Comparison of ENCODE assay signal across 22 cellular contexts in the genomic region with DNA sequence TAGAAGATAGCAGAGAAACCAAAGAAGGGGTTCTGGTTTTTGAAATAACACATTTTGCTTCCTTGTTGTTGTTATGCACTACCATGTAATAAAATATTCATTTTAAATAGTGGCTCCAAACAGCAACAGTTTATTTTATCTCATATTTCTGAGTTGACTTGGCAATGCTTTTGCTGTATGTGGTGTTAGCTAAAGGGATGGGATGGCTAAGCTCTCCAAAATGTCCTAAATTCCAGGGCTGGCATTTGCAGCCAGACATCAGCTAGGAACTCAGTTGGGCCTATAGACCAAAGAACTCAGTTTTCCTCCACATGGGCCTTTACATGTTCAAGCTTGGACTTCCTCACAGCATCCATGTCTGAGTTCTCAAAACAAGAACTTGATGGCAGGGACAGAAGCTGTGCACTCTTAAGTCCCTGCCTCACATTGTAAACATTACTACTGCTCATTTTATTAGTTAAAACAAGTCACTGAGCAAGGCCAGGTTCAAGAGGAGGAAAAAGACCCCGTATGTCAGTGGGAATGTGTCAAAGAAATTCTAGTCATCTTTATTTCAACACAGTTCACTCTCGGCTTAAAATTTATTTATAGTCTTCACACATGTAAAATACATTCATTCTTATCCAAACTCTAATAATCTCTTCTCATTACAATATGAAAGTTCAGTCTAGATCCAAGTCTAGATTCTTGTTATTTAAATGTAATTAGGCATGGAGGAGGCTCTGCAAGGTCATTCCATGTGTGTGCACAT.
"Had no signal": no experiment of that assay in that cellular context is flagged by ENCODE, and none has a peak within 500 bp of the region (broad histone marks: within the 10 kb centered on the region; RNA-seq: fewer than 3 reads in every experiment).

No MANE protein-coding gene starts in this region.

- H3K27ac Mint-ChIP-seq: T-helper 17 cell had no signal

- H3K36me3 ChIP-seq: SJSA1 had no signal

- H3K27ac ChIP-seq: SJSA1, SK-N-MC had no signal

- H3K4me3 ChIP-seq: SJSA1, SK-N-MC had no signal

- H3K9me3 ChIP-seq: SJSA1 had no signal

- ATAC-seq: T-helper 17 cell had no signal

- H3K27me3 Mint-ChIP-seq: T-helper 17 cell had no signal

- H3K4me3 Mint-ChIP-seq: T-helper 17 cell had no signal

- H3K4me1 ChIP-seq: SJSA1 had no signal

- H3K4me1 Mint-ChIP-seq: T-helper 17 cell had no signal

- H3K27me3 ChIP-seq: SJSA1 had no signal

- DNase-seq: Kasumi-1, KG1, MV-4-11, NCI-H1048, NCI-H1105, NCI-H1417, NCI-H146, NCI-H1694 treated with DMSO at 0.1 percent for 48 hours, NCI-H1930, NCI-H2081, NCI-H2107, NCI-H2227 treated with DMSO at 0.1 percent for 48 hours, NCI-H524, NCI-H526 treated with DMSO at 0.1 percent for 48 hours, NCI-H748 treated with DMSO at 0.1 percent for 48 hours, OCI-M1, Right ventricle myocardium superior, SIG-M5, T-helper 1 cell, T-helper 17 cell had no signal
